In the genomic region with DNA sequence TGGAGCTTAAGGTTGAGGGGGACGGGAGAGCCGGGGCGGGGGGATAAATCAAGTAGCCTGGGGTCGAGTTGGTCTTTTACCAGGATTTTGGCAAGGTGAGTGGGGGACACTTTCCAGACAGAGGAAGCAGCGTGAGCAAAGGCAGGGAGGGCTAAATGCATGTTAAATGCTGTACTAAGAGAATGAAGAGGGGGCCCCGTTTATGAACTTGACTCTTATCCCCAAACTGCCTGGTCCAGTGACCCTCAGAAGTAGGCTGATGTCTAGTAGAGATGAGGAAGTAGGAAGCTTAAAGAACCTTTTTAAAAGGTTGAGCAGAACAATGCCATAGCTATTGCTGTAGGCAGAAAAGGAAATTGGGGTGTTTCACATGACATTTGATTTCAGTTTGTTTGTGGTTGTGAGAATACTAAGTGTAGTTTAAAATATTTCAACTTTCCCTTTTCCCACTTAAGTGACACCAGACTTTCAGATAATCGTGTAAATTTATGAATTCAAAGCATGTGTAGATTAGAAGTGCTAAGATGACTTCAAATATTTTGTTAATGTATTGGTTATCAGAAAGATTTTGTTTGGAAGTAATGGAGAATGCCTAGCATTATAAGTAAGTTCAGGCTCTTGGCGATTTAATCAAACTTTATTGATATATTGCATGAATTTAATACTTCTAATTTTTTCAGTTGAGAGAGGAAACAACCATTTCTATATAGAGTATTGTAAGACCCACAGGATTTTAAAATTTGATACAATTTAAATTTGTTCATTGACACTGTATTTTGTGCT, we compare ENCODE assay signal across 2 cellular contexts.
TF ChIP-seq lines count a peak whose summit lies in the region.

No MANE protein-coding gene starts in this region.

TF ChIP-seq in GM12878, 131 proteins besides CTCF, POLR2A, EP300 and RAD21 (continued from another document and continues in another):
- TF ChIP-seq EZH2 (IDR thresholded peaks at IDR 0.05; ENCODE audit: borderline replicate concordance, control insufficient read depth, low read depth, low read length), result no peak
- no peak for TF ChIP-seq GATAD2B (conservative IDR thresholded peaks at IDR 0.05; ENCODE audit: low read depth)
- TF ChIP-seq, protein P1, sequence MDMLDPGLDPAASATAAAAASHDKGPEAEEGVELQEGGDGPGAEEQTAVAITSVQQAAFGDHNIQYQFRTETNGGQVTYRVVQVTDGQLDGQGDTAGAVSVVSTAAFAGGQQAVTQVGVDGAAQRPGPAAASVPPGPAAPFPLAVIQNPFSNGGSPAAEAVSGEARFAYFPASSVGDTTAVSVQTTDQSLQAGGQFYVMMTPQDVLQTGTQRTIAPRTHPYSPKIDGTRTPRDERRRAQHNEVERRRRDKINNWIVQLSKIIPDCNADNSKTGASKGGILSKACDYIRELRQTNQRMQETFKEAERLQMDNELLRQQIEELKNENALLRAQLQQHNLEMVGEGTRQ (IDR thresholded peaks at IDR 0.05; ENCODE audit: borderline replicate concordance, low read depth, low read length), result no peak
- TF ChIP-seq ZNF384 (IDR thresholded peaks at IDR 0.05; ENCODE audit: borderline replicate concordance, low read depth, low read length), result no peak
- no peak for TF ChIP-seq ASH2L (IDR thresholded peaks at IDR 0.05; ENCODE audit: borderline replicate concordance, low read depth)
- no peak for TF ChIP-seq NR2F1 (conservative IDR thresholded peaks at IDR 0.05)
- TF ChIP-seq ZNF217 (IDR thresholded peaks at IDR 0.05), result 0 out of 2 replicates have a peak, but pooled peaks have one; percentile 18
- no peak for TF ChIP-seq TCF3 (IDR thresholded peaks at IDR 0.05; ENCODE audit: borderline replicate concordance, insufficient read depth, low read depth, low read length)
- peak; percentile 56; the same call in 1 of the 2 replicates for TF ChIP-seq MLLT1 (IDR thresholded peaks at IDR 0.05)
- no peak for TF ChIP-seq CREM (IDR thresholded peaks at IDR 0.05; ENCODE audit: low read depth)
- TF ChIP-seq RFX5 (IDR thresholded peaks at IDR 0.05; ENCODE audit: low read depth, low read length), result no peak
- TF ChIP-seq, protein P2, sequence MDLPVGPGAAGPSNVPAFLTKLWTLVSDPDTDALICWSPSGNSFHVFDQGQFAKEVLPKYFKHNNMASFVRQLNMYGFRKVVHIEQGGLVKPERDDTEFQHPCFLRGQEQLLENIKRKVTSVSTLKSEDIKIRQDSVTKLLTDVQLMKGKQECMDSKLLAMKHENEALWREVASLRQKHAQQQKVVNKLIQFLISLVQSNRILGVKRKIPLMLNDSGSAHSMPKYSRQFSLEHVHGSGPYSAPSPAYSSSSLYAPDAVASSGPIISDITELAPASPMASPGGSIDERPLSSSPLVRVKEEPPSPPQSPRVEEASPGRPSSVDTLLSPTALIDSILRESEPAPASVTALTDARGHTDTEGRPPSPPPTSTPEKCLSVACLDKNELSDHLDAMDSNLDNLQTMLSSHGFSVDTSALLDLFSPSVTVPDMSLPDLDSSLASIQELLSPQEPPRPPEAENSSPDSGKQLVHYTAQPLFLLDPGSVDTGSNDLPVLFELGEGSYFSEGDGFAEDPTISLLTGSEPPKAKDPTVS (IDR thresholded peaks at IDR 0.05; ENCODE audit: low read depth, low read length), result no peak
- no peak for TF ChIP-seq ATF3 (IDR thresholded peaks at IDR 0.05; ENCODE audit: borderline replicate concordance, extremely low read depth, low read depth, low read length)
- TF ChIP-seq POU2F2 (IDR thresholded peaks at IDR 0.05; ENCODE audit: borderline replicate concordance, low read depth, low read length), result peak; percentile 22; the same call in 1 of the 3 replicates
- TF ChIP-seq, protein P3, sequence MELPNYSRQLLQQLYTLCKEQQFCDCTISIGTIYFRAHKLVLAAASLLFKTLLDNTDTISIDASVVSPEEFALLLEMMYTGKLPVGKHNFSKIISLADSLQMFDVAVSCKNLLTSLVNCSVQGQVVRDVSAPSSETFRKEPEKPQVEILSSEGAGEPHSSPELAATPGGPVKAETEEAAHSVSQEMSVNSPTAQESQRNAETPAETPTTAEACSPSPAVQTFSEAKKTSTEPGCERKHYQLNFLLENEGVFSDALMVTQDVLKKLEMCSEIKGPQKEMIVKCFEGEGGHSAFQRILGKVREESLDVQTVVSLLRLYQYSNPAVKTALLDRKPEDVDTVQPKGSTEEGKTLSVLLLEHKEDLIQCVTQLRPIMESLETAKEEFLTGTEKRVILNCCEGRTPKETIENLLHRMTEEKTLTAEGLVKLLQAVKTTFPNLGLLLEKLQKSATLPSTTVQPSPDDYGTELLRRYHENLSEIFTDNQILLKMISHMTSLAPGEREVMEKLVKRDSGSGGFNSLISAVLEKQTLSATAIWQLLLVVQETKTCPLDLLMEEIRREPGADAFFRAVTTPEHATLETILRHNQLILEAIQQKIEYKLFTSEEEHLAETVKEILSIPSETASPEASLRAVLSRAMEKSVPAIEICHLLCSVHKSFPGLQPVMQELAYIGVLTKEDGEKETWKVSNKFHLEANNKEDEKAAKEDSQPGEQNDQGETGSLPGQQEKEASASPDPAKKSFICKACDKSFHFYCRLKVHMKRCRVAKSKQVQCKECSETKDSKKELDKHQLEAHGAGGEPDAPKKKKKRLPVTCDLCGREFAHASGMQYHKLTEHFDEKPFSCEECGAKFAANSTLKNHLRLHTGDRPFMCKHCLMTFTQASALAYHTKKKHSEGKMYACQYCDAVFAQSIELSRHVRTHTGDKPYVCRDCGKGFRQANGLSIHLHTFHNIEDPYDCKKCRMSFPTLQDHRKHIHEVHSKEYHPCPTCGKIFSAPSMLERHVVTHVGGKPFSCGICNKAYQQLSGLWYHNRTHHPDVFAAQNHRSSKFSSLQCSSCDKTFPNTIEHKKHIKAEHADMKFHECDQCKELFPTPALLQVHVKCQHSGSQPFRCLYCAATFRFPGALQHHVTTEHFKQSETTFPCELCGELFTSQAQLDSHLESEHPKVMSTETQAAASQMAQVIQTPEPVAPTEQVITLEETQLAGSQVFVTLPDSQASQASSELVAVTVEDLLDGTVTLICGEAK (IDR thresholded peaks at IDR 0.05; ENCODE audit: borderline replicate concordance), result peak; percentile 76; the same call in 1 of the 2 replicates
- 0 out of 2 replicates have a peak, but pooled peaks have one; percentile 31 for TF ChIP-seq STAT3 (IDR thresholded peaks at IDR 0.05; ENCODE audit: low read depth, low read length)
- TF ChIP-seq MTA3 (IDR thresholded peaks at IDR 0.05; ENCODE audit: borderline replicate concordance, low read length), result peak; percentile 55; the same call in 1 of the 2 replicates
- no peak for TF ChIP-seq EED (IDR thresholded peaks at IDR 0.05; ENCODE audit: low read depth)

TF ChIP-seq in liver, 16 proteins besides CTCF, POLR2A, EP300 and RAD21 (continued from another document):
- TF ChIP-seq FOXA1 (IDR thresholded peaks at IDR 0.05), result no peak
